Comparison of ENCODE assay signal across 29 cellular contexts in the genomic region with DNA sequence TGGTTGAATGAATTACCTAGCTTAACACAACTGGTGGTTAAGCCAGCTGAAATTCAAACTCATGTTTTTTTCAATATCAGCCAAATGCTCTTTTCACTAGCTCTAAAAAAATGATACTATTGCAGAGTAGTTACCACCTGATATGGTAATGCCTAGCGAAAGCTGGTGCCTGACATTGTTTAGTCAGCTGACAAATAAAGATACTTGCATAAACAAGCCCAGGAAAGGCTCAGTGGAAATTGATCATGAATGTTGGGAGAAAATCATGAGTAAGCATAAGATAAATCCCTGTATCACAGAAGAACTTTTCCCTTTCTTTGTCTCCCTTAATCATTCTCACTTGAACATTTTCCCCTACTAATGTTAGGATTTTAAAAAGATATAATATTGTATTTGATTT. TPM values are rescaled to one million over a fixed set of nuclear protein-coding genes. Genes with fewer than 3 reads are reported as not detected.
"Had no signal": no experiment of that assay in that cellular context is flagged by ENCODE, and none has a peak within 500 bp of the region (broad histone marks: within the 10 kb centered on the region; RNA-seq: fewer than 3 reads in every experiment).

No MANE protein-coding gene starts in this region.

- H3K4me3 ChIP-seq: lower lobe of right lung, mucosa of descending colon, ovary, prostate gland, right atrium auricular region, right lobe of liver, skin epidermis, stomach, testis, thyroid gland, transverse colon, upper lobe of left lung, vagina had no signal

- ATAC-seq: left cardiac atrium; left lobe of liver; lower lobe of right lung; mucosa of descending colon; naive thymus-derived CD4-positive, alpha-beta T cell; natural killer cell treated with Interleukin-12 subunit alpha and Interleukin-12 subunit beta and Interleukin-15 and Interleukin-18, amount 100 ng/mL, for 72 hours; right lobe of liver; stimulated activated naive B cell treated with anti-CD40 and anti-IgM and Interleukin-4, amounts not matched to agents 10 μg/mL and 1 μg/mL and 100 μg/mL, for 72 hours; stimulated activated naive CD8-positive, alpha-beta T cell treated with anti-CD3 and anti-CD28 coated beads, Interleukin-15, Interleukin-2, amounts not matched to agents 100 U/mL and 50 U/mL, for 24 hours had no signal

- H3K27me3 ChIP-seq: ovary, right atrium auricular region, right lobe of liver, stomach, testis, thyroid gland, transverse colon, upper lobe of left lung, vagina had no signal

- DNase-seq: hippocampal formation; kidney glomerular epithelial cell; left cardiac atrium; lower lobe of right lung; midbrain; mucosa of descending colon; naive thymus-derived CD4-positive, alpha-beta T cell; ovary; posterior cingulate gyrus; right lobe of liver; stimulated activated CD4-positive, alpha-beta T cell treated with anti-CD3 and anti-CD28 coated beads, Interleukin-12 subunit alpha, Interleukin-12 subunit beta, amount 100 ng/mL, for 4 hours; stimulated activated CD4-positive, alpha-beta T cell treated with anti-CD3 and anti-CD28 coated beads, Interleukin-15, amount 100 ng/mL, for 24 hours; stimulated activated CD4-positive, alpha-beta T cell treated with anti-CD3 and anti-CD28 coated beads, Interleukin-2, amount 100 ng/mL, for 24 hours; stimulated activated CD4-positive, alpha-beta T cell treated with anti-CD3 and anti-CD28 coated beads, Interleukin-4, amount 100 ng/mL, for 1 hour; stimulated activated naive B cell treated with anti-CD40 and anti-IgM and Interleukin-4, amounts not matched to agents 10 μg/mL and 1 μg/mL and 100 μg/mL, for 72 hours; stimulated activated naive CD8-positive, alpha-beta T cell treated with anti-CD3 and anti-CD28 coated beads, Interleukin-15, Interleukin-2, amounts not matched to agents 100 U/mL and 50 U/mL, for 24 hours; stomach; testis; thyroid gland; transverse colon; upper lobe of left lung had no signal

- H3K27ac ChIP-seq: lower lobe of right lung, ovary, prostate gland, right atrium auricular region, right lobe of liver, skin epidermis, stomach, testis, thyroid gland, transverse colon, upper lobe of left lung, vagina had no signal

- H3K9me3 ChIP-seq: lower lobe of right lung, mucosa of descending colon, ovary, prostate gland, right atrium auricular region, right lobe of liver, stomach, testis, thyroid gland, transverse colon, upper lobe of left lung, vagina had no signal

- FAIRE-seq: keratinocyte had no signal

- H3K36me3 ChIP-seq: lower lobe of right lung, ovary, prostate gland, right atrium auricular region, right lobe of liver, stomach, thyroid gland, transverse colon, upper lobe of left lung, vagina had no signal

- H3K4me1 ChIP-seq: lower lobe of right lung, prostate gland, right atrium auricular region, right lobe of liver, testis, thyroid gland, transverse colon, upper lobe of left lung had no signal

RNA-seq across cellular contexts. Expression of gene FGF10, which starts 54.6 kb away (rescaled TPM):
- total RNA-seq: naive thymus-derived CD4-positive, alpha-beta T cell; natural killer cell treated with Interleukin-12 subunit alpha and Interleukin-12 subunit beta and Interleukin-15 and Interleukin-18, amount 100 ng/mL, for 72 hours had no signal
- polyA plus RNA-seq: keratinocyte; naive thymus-derived CD4-positive, alpha-beta T cell; neural cell had no signal
